1 cellular context compared by ENCODE assay signal in the genomic region with DNA sequence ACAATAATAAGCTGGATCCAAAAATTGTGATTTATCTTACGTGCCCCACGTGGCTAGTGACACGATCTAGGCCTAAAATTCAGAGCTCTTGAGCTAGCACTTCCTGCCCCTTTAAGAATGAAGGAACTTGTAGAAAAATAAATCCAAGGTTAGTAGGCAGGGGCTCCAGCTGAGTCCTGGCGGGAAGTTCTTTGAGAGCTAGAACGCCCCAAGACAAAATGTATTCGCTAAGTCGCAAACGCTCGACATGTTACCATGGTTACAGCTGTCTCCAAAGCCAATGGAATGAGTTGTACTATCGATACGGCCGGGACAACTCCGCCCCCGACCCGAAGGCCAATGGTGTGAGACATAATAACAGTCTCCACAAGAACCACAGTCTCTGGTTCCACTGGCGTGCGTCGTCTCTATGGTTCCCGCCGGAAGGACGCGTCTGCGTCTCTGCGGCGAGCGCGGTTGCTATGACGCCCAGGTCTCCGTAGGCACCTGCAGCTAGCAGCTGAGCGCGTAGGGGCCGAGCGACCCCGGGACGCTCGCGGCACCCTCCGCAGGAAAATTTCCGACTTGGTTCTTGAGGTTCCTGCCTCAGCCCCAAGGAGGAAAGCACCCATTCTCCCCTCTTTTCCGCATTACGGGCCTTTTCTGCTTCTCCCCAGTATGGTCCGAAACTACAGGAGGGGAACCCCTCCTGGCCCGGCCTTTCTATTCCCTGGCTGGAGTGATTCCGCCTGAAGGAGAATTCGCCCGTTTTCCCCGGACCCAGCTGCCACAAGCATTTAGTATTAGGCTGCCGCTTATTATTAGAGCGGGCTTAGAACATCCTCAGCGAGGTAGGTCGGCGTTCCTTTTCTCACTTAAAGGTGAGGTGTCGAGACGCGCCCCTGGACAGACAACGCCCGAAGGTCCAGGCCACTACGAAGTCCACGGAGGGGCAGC.
TF ChIP-seq lines count a peak whose summit lies in the region.

TSS of gene CCDC30 (plus strand) at position 459 of the 936 bp plus-strand sequence. CDS start 17,266 bp downstream, outside the sequence.

TF ChIP-seq in HepG2, 621 proteins besides CTCF, POLR2A, EP300 and RAD21 (continued from another document and continues in another):
- TF ChIP-seq, protein P1, sequence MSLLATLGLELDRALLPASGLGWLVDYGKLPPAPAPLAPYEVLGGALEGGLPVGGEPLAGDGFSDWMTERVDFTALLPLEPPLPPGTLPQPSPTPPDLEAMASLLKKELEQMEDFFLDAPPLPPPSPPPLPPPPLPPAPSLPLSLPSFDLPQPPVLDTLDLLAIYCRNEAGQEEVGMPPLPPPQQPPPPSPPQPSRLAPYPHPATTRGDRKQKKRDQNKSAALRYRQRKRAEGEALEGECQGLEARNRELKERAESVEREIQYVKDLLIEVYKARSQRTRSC (CRISPR knock-in tag; IDR thresholded peaks at IDR 0.05; ENCODE audit: low read depth), result no peak
- TF ChIP-seq MTA3 (CRISPR knock-in tag; IDR thresholded peaks at IDR 0.05) (no peak), NFRKB (IDR thresholded peaks at IDR 0.05) (no peak), ARID5B (CRISPR knock-in tag; IDR thresholded peaks at IDR 0.05) (0 out of 2 replicates have a peak, but pooled peaks have one; percentile 27), RFX3 (CRISPR knock-in tag; IDR thresholded peaks at IDR 0.05) (peak; percentile 95), PRDM15 (CRISPR knock-in tag; IDR thresholded peaks at IDR 0.05) (no peak), TBL1XR1 (IDR thresholded peaks at IDR 0.05; ENCODE audit: borderline replicate concordance, low read length, partially characterized antibody) (no peak), KDM3A (CRISPR knock-in tag; IDR thresholded peaks at IDR 0.05; ENCODE audit: low read depth) (no peak), MBNL3 (CRISPR knock-in tag; conservative IDR thresholded peaks at IDR 0.05) (no peak), ZNF326 (CRISPR knock-in tag; IDR thresholded peaks at IDR 0.05; ENCODE audit: borderline replicate concordance) (no peak), ZNF33B (CRISPR knock-in tag; IDR thresholded peaks at IDR 0.05) (no peak), HIC2 (CRISPR knock-in tag; IDR thresholded peaks at IDR 0.05; ENCODE audit: low read depth) (no peak), FIP1L1 (IDR thresholded peaks at IDR 0.05; ENCODE audit: borderline replicate concordance, insufficient read depth, low read depth, low read length) (no peak)
- TF ChIP-seq, protein P2, sequence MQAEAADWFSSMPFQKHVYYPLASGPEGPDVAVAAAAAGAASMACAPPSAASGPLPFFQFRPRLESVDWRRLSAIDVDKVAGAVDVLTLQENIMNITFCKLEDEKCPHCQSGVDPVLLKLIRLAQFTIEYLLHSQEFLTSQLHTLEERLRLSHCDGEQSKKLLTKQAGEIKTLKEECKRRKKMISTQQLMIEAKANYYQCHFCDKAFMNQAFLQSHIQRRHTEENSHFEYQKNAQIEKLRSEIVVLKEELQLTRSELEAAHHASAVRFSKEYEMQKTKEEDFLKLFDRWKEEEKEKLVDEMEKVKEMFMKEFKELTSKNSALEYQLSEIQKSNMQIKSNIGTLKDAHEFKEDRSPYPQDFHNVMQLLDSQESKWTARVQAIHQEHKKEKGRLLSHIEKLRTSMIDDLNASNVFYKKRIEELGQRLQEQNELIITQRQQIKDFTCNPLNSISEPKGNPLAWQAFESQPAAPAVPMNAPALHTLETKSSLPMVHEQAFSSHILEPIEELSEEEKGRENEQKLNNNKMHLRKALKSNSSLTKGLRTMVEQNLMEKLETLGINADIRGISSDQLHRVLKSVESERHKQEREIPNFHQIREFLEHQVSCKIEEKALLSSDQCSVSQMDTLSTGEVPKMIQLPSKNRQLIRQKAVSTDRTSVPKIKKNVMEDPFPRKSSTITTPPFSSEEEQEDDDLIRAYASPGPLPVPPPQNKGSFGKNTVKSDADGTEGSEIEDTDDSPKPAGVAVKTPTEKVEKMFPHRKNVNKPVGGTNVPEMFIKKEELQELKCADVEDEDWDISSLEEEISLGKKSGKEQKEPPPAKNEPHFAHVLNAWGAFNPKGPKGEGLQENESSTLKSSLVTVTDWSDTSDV (CRISPR knock-in tag; IDR thresholded peaks at IDR 0.05), result no peak
- TF ChIP-seq, protein P3, sequence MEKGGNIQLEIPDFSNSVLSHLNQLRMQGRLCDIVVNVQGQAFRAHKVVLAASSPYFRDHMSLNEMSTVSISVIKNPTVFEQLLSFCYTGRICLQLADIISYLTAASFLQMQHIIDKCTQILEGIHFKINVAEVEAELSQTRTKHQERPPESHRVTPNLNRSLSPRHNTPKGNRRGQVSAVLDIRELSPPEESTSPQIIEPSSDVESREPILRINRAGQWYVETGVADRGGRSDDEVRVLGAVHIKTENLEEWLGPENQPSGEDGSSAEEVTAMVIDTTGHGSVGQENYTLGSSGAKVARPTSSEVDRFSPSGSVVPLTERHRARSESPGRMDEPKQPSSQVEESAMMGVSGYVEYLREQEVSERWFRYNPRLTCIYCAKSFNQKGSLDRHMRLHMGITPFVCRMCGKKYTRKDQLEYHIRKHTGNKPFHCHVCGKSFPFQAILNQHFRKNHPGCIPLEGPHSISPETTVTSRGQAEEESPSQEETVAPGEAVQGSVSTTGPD (CRISPR knock-in tag; IDR thresholded peaks at IDR 0.05), result no peak
- TF ChIP-seq, protein P4, sequence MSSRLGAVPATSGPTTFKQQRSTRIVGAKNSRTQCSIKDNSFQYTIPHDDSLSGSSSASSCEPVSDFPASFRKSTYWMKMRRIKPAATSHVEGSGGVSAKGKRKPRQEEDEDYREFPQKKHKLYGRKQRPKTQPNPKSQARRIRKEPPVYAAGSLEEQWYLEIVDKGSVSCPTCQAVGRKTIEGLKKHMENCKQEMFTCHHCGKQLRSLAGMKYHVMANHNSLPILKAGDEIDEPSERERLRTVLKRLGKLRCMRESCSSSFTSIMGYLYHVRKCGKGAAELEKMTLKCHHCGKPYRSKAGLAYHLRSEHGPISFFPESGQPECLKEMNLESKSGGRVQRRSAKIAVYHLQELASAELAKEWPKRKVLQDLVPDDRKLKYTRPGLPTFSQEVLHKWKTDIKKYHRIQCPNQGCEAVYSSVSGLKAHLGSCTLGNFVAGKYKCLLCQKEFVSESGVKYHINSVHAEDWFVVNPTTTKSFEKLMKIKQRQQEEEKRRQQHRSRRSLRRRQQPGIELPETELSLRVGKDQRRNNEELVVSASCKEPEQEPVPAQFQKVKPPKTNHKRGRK (CRISPR knock-in tag; IDR thresholded peaks at IDR 0.05), result no peak
- TF ChIP-seq, protein P5, sequence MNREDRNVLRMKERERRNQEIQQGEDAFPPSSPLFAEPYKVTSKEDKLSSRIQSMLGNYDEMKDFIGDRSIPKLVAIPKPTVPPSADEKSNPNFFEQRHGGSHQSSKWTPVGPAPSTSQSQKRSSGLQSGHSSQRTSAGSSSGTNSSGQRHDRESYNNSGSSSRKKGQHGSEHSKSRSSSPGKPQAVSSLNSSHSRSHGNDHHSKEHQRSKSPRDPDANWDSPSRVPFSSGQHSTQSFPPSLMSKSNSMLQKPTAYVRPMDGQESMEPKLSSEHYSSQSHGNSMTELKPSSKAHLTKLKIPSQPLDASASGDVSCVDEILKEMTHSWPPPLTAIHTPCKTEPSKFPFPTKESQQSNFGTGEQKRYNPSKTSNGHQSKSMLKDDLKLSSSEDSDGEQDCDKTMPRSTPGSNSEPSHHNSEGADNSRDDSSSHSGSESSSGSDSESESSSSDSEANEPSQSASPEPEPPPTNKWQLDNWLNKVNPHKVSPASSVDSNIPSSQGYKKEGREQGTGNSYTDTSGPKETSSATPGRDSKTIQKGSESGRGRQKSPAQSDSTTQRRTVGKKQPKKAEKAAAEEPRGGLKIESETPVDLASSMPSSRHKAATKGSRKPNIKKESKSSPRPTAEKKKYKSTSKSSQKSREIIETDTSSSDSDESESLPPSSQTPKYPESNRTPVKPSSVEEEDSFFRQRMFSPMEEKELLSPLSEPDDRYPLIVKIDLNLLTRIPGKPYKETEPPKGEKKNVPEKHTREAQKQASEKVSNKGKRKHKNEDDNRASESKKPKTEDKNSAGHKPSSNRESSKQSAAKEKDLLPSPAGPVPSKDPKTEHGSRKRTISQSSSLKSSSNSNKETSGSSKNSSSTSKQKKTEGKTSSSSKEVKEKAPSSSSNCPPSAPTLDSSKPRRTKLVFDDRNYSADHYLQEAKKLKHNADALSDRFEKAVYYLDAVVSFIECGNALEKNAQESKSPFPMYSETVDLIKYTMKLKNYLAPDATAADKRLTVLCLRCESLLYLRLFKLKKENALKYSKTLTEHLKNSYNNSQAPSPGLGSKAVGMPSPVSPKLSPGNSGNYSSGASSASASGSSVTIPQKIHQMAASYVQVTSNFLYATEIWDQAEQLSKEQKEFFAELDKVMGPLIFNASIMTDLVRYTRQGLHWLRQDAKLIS (CRISPR knock-in tag; IDR thresholded peaks at IDR 0.05), result no peak
